ENCODE assay signal across 29 cellular contexts in genomic region chr6:152070556-152070955, GRCh38.
"Had no signal": no experiment of that assay in that cellular context is flagged by ENCODE, and none has a peak within 500 bp of the region (broad histone marks: within the 10 kb centered on the region; RNA-seq: fewer than 3 reads in every experiment).

No MANE protein-coding gene starts in this region.

- H3K4me3 ChIP-seq: adrenal gland, body of pancreas, breast epithelium, MG63, Peyer's patch had no signal

- H3K27ac ChIP-seq: adrenal gland, body of pancreas, breast epithelium, Peyer's patch, RWPE1 had no signal

- H3K4me1 Mint-ChIP-seq: activated CD4-positive, alpha-beta T cell treated with anti-CD3 and anti-CD28 coated beads, Interleukin-2, amount 10 ng/mL, durations not matched to agents 24 days and 14 days had no signal

- H3K36me3 ChIP-seq: adrenal gland, breast epithelium, MG63, Peyer's patch had no signal

- H3K4me3 Mint-ChIP-seq: activated CD4-positive, alpha-beta T cell treated with anti-CD3 and anti-CD28 coated beads, Interleukin-2, amount 10 ng/mL, durations not matched to agents 24 days and 14 days; activated CD8-positive, alpha-beta T cell treated with anti-CD3 and anti-CD28 coated beads, Interleukin-2, amount 10 ng/mL, durations not matched to agents 7 days and 5 days; activated T-cell treated with anti-CD3 and anti-CD28 coated beads, Interleukin-2, amount 50 U/mL, for 24 hours; T-helper 1 cell treated with Interleukin-12 subunit alpha and Interleukin-12 subunit beta and Interleukin-4 antibody, amounts not matched to agents 30 μg/mL and 1 μg/mL, for 36 hours; T-helper 2 cell treated with Interferon-gamma antibody and Interleukin-4, amounts not matched to agents 5 μg/mL and 100 μg/mL, for 36 hours had no signal

- H3K27me3 ChIP-seq: adrenal gland, body of pancreas, breast epithelium, MG63, Peyer's patch had no signal

- H3K4me1 ChIP-seq: adrenal gland, body of pancreas, breast epithelium, Peyer's patch had no signal

- ATAC-seq: activated CD8-positive, alpha-beta T cell treated with anti-CD3 and anti-CD28 coated beads, Interleukin-2, amount 10 ng/mL, durations not matched to agents 7 days and 5 days; activated naive CD4-positive, alpha-beta T cell treated with anti-CD3 and anti-CD28 coated beads, Interleukin-2, amount 50 U/mL, for 72 hours; body of pancreas; PC-3 had no signal

- DNase-seq: activated CD4-positive, alpha-beta T cell treated with anti-CD3 and anti-CD28 coated beads, Interleukin-2, amount 10 ng/mL, durations not matched to agents 24 days and 14 days; activated CD4-positive, alpha-beta T cell treated with anti-CD3 and anti-CD28 coated beads, Interleukin-2, amount 50 U/mL, for 4 hours; activated CD8-positive, alpha-beta T cell treated with anti-CD3 and anti-CD28 coated beads, Interleukin-2, amount 10 ng/mL, durations not matched to agents 7 days and 5 days; activated gamma-delta T cell; activated naive CD4-positive, alpha-beta T cell treated with Interleukin-2 at 50 U/mL for 16 hours; activated T-cell treated with anti-CD3 and anti-CD28 coated beads, Interleukin-2, amount 50 U/mL, for 24 hours; adrenal gland; body of pancreas; Karpas-422; MG63; NCI-H1048; NCI-H1105 treated with DMSO at 0.1 percent for 48 hours; NCI-H1436; NCI-H1694; NCI-H1930; NCI-H2081 treated with DMSO at 0.1 percent for 48 hours; NCI-H345; NCI-H526; NCI-H748 treated with DMSO at 0.1 percent for 48 hours; NK-92 treated with Interleukin-12 subunit alpha and Interleukin-12 subunit beta, amount 100 ng/mL, for 24 hours; PC-3; Peyer's patch; SIG-M5 had no signal

- H3K9me3 ChIP-seq: adrenal gland, body of pancreas, Peyer's patch had no signal

- H3K27ac Mint-ChIP-seq: activated CD4-positive, alpha-beta T cell treated with anti-CD3 and anti-CD28 coated beads, Interleukin-2, amount 10 ng/mL, durations not matched to agents 24 days and 14 days; activated CD8-positive, alpha-beta T cell treated with anti-CD3 and anti-CD28 coated beads, Interleukin-2, amount 10 ng/mL, durations not matched to agents 7 days and 5 days; activated naive CD4-positive, alpha-beta T cell treated with anti-CD3 and anti-CD28 coated beads, Interleukin-2, amount 50 U/mL, for 72 hours; activated T-cell treated with anti-CD3 and anti-CD28 coated beads, Interleukin-2, amount 50 U/mL, for 24 hours; activated T-helper 2 cell treated with anti-CD3 and anti-CD28 coated beads, Interferon-gamma antibody, Interleukin-2, Interleukin-4, amounts not matched to agents 10 μg/mL and 5 μg/mL and 100 μg/mL, durations not matched to agents 14 hours and 24 hours and 36 hours; T-helper 1 cell treated with Interleukin-12 subunit alpha and Interleukin-12 subunit beta and Interleukin-4 antibody, amounts not matched to agents 30 μg/mL and 1 μg/mL, for 36 hours; T-helper 2 cell treated with Interferon-gamma antibody and Interleukin-4, amounts not matched to agents 5 μg/mL and 100 μg/mL, for 36 hours had no signal
